In genomic region chr2:188117706-188118105, GRCh38 we compare ENCODE assay signal across 27 cellular contexts.
"Had no signal": no experiment of that assay in that cellular context is flagged by ENCODE, and none has a peak within 500 bp of the region (broad histone marks: within the 10 kb centered on the region; RNA-seq: fewer than 3 reads in every experiment).

No MANE protein-coding gene starts in this region.

- H3K27ac ChIP-seq: dorsolateral prefrontal cortex, esophagus muscularis mucosa, foreskin keratinocyte, gastroesophageal sphincter, heart left ventricle, hepatocyte, neutrophil, parathyroid adenoma, right lobe of liver, stomach, upper lobe of left lung had no signal

- H3K36me3 ChIP-seq: esophagus muscularis mucosa, gastroesophageal sphincter, heart left ventricle, neutrophil, right lobe of liver, stomach, tibial artery, upper lobe of left lung had no signal

- H3K4me1 ChIP-seq: esophagus muscularis mucosa, foreskin keratinocyte, gastroesophageal sphincter, parathyroid adenoma, right lobe of liver, stomach had no signal

- H3K9ac ChIP-seq: parathyroid adenoma had no signal

- H3K4me2 ChIP-seq: hepatocyte had no signal

- H3K9me3 ChIP-seq: esophagus muscularis mucosa, gastroesophageal sphincter, heart left ventricle, mucosa of descending colon, neutrophil, right lobe of liver, stomach, tibial artery, upper lobe of left lung had no signal

- H3K79me2 ChIP-seq: hepatocyte, parathyroid adenoma had no signal

- ATAC-seq: foreskin keratinocyte; gastroesophageal sphincter; heart left ventricle; left lobe of liver; mucosa of descending colon; natural killer cell treated with Interleukin-12 subunit alpha and Interleukin-12 subunit beta and Interleukin-15 and Interleukin-18, amount 100 ng/mL, for 72 hours; right lobe of liver had no signal

- H3K27me3 ChIP-seq: dorsolateral prefrontal cortex, esophagus muscularis mucosa, foreskin keratinocyte, gastroesophageal sphincter, heart left ventricle, hepatocyte, neutrophil, right lobe of liver, stomach, tibial artery, upper lobe of left lung had no signal

- H3K4me3 ChIP-seq: dorsolateral prefrontal cortex, esophagus muscularis mucosa, gastroesophageal sphincter, heart left ventricle, hepatocyte, lung, mucosa of descending colon, right lobe of liver, stomach, tibial artery, upper lobe of left lung had no signal

- DNase-seq: dorsolateral prefrontal cortex; effector CD4-positive, alpha-beta T cell; endodermal cell; foreskin keratinocyte; heart left ventricle; kidney; mesenchymal stem cell; mucosa of descending colon; naive B cell; right lobe of liver; small intestine; stimulated activated CD4-positive, alpha-beta T cell treated with anti-CD3 and anti-CD28 coated beads, Interleukin-12 subunit alpha, Interleukin-12 subunit beta, amount 100 ng/mL, for 4 hours; stimulated activated CD4-positive, alpha-beta T cell treated with anti-CD3 and anti-CD28 coated beads, Interleukin-1b, Interleukin-23, amount 100 ng/mL, for 48 hours; stimulated activated CD4-positive, alpha-beta T cell treated with anti-CD3 and anti-CD28 coated beads, Interleukin-4, amount 100 ng/mL, for 1 hour; stimulated activated CD8-positive, alpha-beta memory T cell treated with anti-CD3 and anti-CD28 coated beads, Interleukin-4, amount 100 ng/mL, for 48 hours; stimulated activated naive CD4-positive, alpha-beta T cell; stomach; tibial artery; upper lobe of left lung had no signal

- H2AFZ ChIP-seq: hepatocyte, parathyroid adenoma had no signal
